Comparison of ENCODE assay signal across 18 cellular contexts in the genomic region with DNA sequence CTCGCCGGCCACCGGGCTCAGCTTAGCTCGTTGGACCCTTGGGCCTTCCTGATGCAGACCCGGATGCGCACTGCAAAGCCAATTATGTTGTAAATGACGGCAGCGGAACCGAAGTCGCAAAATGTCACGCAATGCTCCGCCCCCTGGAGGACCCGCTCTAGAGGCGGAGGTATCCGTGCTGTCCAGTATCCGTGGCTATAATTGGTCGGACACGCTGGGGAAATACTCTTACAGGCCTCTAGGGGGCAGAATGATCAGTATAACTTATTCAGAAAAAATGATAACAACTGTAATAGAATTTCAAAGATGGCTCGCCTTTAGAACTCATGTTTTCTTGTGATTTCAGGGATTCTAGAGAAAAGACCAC. TPM values are rescaled to one million over a fixed set of nuclear protein-coding genes. Genes with fewer than 3 reads are reported as not detected.
DNase-seq lines count a peak whose midpoint lies in the region; ATAC-seq and TF ChIP-seq lines count a peak whose summit lies in the region.
"Had no signal": no experiment of that assay in that cellular context is flagged by ENCODE, and none has a peak within 500 bp of the region (broad histone marks: within the 10 kb centered on the region; RNA-seq: fewer than 3 reads in every experiment).

Gene PRR23B, minus strand, starts transcription at position 59 of the 367 bp plus-strand sequence. CDS start 265 bp downstream, outside the sequence.

- DNase-seq in ACHN (peak; percentile 3), H7 (peak; percentile 73), SK-MEL-5 (ENCODE audit: low read depth, low spot score) (peak; percentile 19), iPS-NIHi7 (ENCODE audit: extremely low spot score) (peak; percentile 37), cerebellar cortex (ENCODE audit: low spot score) (no peak), NCI-H2196 treated with DMSO at 0.1 percent for 48 hours (lab: John Stamatoyannopoulos, UW; ENCODE audit: unreplicated experiment) (no peak), right atrium auricular region (ENCODE audit: low spot score) (no peak)
- DNase-seq: activated naive CD4-positive, alpha-beta T cell; foreskin melanocyte; immature natural killer cell; MG63; NCI-H2081 treated with DMSO at 0.1 percent for 48 hours; NCI-H774; SHP77 treated with DMSO at 0.1 percent for 48 hours; stimulated activated CD4-positive, alpha-beta T cell treated with anti-CD3 and anti-CD28 coated beads, Interleukin-12 subunit alpha, Interleukin-12 subunit beta, amount 100 ng/mL, for 4 hours; substantia nigra had no signal

- in situ Hi-C loops in ACHN (cut with HindIII; ENCODE audit: low pct_ligation_motif_present, low pct_unique_long_range_greater_than_20kb, low sequenced_read_pairs) (no loop called here), SK-MEL-5 (cut with HindIII; ENCODE audit: low pct_unique_long_range_greater_than_20kb, low sequenced_read_pairs) (no loop called here)

- no peak within 1 kb of the TSS for H3K27ac ChIP-seq in right atrium auricular region

- H3K4me3 ChIP-seq in H7 (ENCODE audit: insufficient read depth, low read depth, low read length) (no peak within 1 kb of the TSS), right atrium auricular region (no peak within 1 kb of the TSS)
- H3K4me3 ChIP-seq: MG63 had no signal

- ATAC-seq in HG03025 (IDR thresholded peaks at IDR 0.05; ENCODE audit: low FRiP score, unreplicated experiment), result no peak

- no peaks in the 10 kb centered on the region for H3K9me3 ChIP-seq in right atrium auricular region
- H3K9me3 ChIP-seq: MG63 had no signal

- H3K4me1 ChIP-seq in right atrium auricular region, result no peaks in the 10 kb centered on the region

- H3K36me3 ChIP-seq in H7 (replicated peaks; ENCODE audit: control insufficient read depth, insufficient read depth, low read length), result no peaks in the 10 kb centered on the region
- H3K36me3 ChIP-seq in right atrium auricular region, result no peaks in the 10 kb centered on the region
- H3K36me3 ChIP-seq: MG63 had no signal

- no peaks in the 10 kb centered on the region for H3K27me3 ChIP-seq in H7 (ENCODE audit: control insufficient read depth, insufficient read depth, low read length)
- H3K27me3 ChIP-seq in right atrium auricular region, result no peaks in the 10 kb centered on the region
- H3K27me3 ChIP-seq: MG63 had no signal

- no peak for TF ChIP-seq CTCF in right atrium auricular region (IDR thresholded peaks at IDR 0.05)

RNA-seq across cellular contexts. Expression of gene PRR23B, which starts in this region (rescaled TPM):
- total RNA-seq in H7 (2014; rRNA removed; shearing (Covaris generic)), result not detected in 2 replicates
- 0.05 TPM in 1 of 2 replicates, not detected in the other for total RNA-seq in SK-MEL-5 (2014; rRNA removed; shearing (Covaris generic))
- polyA plus RNA-seq in SK-MEL-5 (2015; cell fraction: cytosol; rRNA removed), result not detected in 2 replicates
- not detected in 2 replicates for polyA plus RNA-seq in SK-MEL-5 (2015; cell fraction: nucleus; rRNA removed)
- not detected for total RNA-seq in right atrium auricular region
- total RNA-seq: osteocyte had no signal
- polyA plus RNA-seq: immature natural killer cell had no signal

Comparison
In these comparisons a context has a peak if more than half of its experiments do, and no peak if none do; other contexts are left out.
1. Peak in DNase-seq in H7; RNA of the gene not detected or under 1 TPM.
2. Peak in DNase-seq in SK-MEL-5; RNA of the gene not detected or under 1 TPM.
3. DNase-seq: peak in ACHN (single experiment) and iPS-NIHi7 (single experiment); none in cerebellar cortex (single experiment), NCI-H2196 treated with DMSO at 0.1 percent for 48 hours (single experiment) and right atrium auricular region (single experiment).